Comparison of ENCODE assay signal across 22 cellular contexts in the genomic region with DNA sequence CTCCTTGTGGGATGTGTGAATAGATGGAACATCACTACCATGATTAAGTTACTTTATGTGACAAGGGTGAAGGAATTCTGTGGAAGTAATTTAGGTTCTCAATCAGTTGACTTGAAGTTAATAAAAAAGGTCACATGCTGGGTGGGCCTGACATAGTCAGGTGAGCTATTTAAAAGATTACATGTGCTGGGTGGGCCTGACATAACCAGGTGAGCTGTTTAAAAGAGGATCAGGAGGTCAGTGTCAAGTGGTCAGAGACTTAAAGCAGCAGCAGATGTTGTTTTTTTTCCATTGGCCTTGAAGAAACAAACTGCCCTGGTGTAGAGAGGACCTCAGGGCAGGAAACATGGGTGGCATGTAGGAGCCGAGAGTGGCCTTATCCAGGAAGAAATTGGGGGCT. TPM values are rescaled to one million over a fixed set of nuclear protein-coding genes. Genes with fewer than 3 reads are reported as not detected.
"Had no signal": no experiment of that assay in that cellular context is flagged by ENCODE, and none has a peak within 500 bp of the region (broad histone marks: within the 10 kb centered on the region; RNA-seq: fewer than 3 reads in every experiment).

No MANE protein-coding gene starts in this region.

- H3K27ac ChIP-seq: KMS-11, RWPE1 had no signal

- DNase-seq: IMR-90, MG63, NCI-H1092, NCI-H1105 treated with DMSO at 0.1 percent for 48 hours, NCI-H1417 treated with DMSO at 0.1 percent for 48 hours, NCI-H146, NCI-H1694 treated with DMSO at 0.1 percent for 48 hours, NCI-H1930, NCI-H2081, NCI-H2107, NCI-H2227 treated with DMSO at 0.1 percent for 48 hours, NCI-H526 treated with DMSO at 0.1 percent for 48 hours, NCI-H774, PC-3, SHP77, SK-N-SH had no signal

- H3K9me3 ChIP-seq: MG63, SK-N-SH had no signal

- H3K36me3 ChIP-seq: MG63 had no signal

- H3K4me3 ChIP-seq: MG63 had no signal

- H3K9ac ChIP-seq: KMS-11, SK-N-SH had no signal

- ATAC-seq: HepG2, Panc1, PC-3 had no signal

- H3K9me2 ChIP-seq: SK-N-SH had no signal

- H3K4me2 ChIP-seq: KMS-11, SK-N-SH had no signal

- H3K27me3 ChIP-seq: MG63 had no signal

RNA-seq across cellular contexts. Expression of gene IL1R2, which starts 3.3 kb away (rescaled TPM):
- total RNA-seq: IMR-90, LHCN-M2, OCI-LY7 had no signal
